Comparison of ENCODE assay signal across 21 cellular contexts in genomic region chr10:124921261-124921660, GRCh38.
"Had no signal": no experiment of that assay in that cellular context is flagged by ENCODE, and none has a peak within 500 bp of the region (broad histone marks: within the 10 kb centered on the region; RNA-seq: fewer than 3 reads in every experiment).

No MANE protein-coding gene starts in this region.

- H3K9me3 ChIP-seq: body of pancreas, colonic mucosa, sigmoid colon, spleen had no signal

- DNase-seq: activated B cell treated with CpG ODN at 0.5 μM for 24 hours; activated CD4-positive, alpha-beta memory T cell treated with anti-CD3 and anti-CD28 coated beads for 36 hours; activated CD4-positive, alpha-beta T cell treated with anti-CD3 and anti-CD28 coated beads for 4 hours; activated naive CD4-positive, alpha-beta T cell; activated naive CD8-positive, alpha-beta T cell treated with anti-CD3 and anti-CD28 coated beads, Interleukin-2, amount 10 ng/mL, durations not matched to agents 7 days and 5 days; activated T-cell treated with anti-CD3 and anti-CD28 coated beads, Interleukin-2, amount 50 U/mL, for 1 hour; body of pancreas; central memory CD4-positive, alpha-beta T cell; colonic mucosa; left colon; nucleus accumbens; sigmoid colon; spleen; stimulated activated CD4-positive, alpha-beta T cell treated with anti-CD3 and anti-CD28 coated beads, Interleukin-4, amount 100 ng/mL, for 4 hours had no signal

- H3K27ac Mint-ChIP-seq: activated B cell treated with CpG ODN at 0.5 μM for 24 hours; activated CD4-positive, alpha-beta memory T cell treated with anti-CD3 and anti-CD28 coated beads for 36 hours; activated naive CD8-positive, alpha-beta T cell treated with anti-CD3 and anti-CD28 coated beads, Interleukin-2, amount 10 ng/mL, durations not matched to agents 7 days and 5 days had no signal

- H3K27me3 Mint-ChIP-seq: activated B cell treated with CpG ODN at 0.5 μM for 24 hours; activated CD4-positive, alpha-beta memory T cell treated with anti-CD3 and anti-CD28 coated beads for 36 hours; activated naive CD8-positive, alpha-beta T cell treated with anti-CD3 and anti-CD28 coated beads, Interleukin-2, amount 10 ng/mL, durations not matched to agents 7 days and 5 days; activated T-helper 17 cell treated with anti-CD3 and anti-CD28 coated beads, Interleukin-2, amount 50 U/mL, for 72 hours; natural killer cell treated with Interleukin-12 subunit alpha and Interleukin-12 subunit beta and Interleukin-15 and Interleukin-18, amount 100 ng/mL, for 72 hours; stimulated activated memory B cell treated with anti-CD40 and anti-IgM and Interleukin-4, amounts not matched to agents 10 μg/mL and 1 μg/mL and 100 μg/mL, for 72 hours had no signal

- H3K36me3 Mint-ChIP-seq: activated CD4-positive, alpha-beta memory T cell treated with anti-CD3 and anti-CD28 coated beads for 36 hours; mesothelial cell of epicardium; natural killer cell treated with Interleukin-12 subunit alpha and Interleukin-12 subunit beta and Interleukin-15 and Interleukin-18, amount 100 ng/mL, for 72 hours had no signal

- H3K4me3 Mint-ChIP-seq: activated B cell treated with CpG ODN at 0.5 μM for 24 hours; activated CD4-positive, alpha-beta memory T cell treated with anti-CD3 and anti-CD28 coated beads for 36 hours; activated naive CD8-positive, alpha-beta T cell treated with anti-CD3 and anti-CD28 coated beads, Interleukin-2, amount 10 ng/mL, durations not matched to agents 7 days and 5 days; mesothelial cell of epicardium; natural killer cell treated with Interleukin-12 subunit alpha and Interleukin-12 subunit beta and Interleukin-15 and Interleukin-18, amount 100 ng/mL, for 72 hours; stimulated activated memory B cell treated with anti-CD40 and anti-IgM and Interleukin-4, amounts not matched to agents 10 μg/mL and 1 μg/mL and 100 μg/mL, for 72 hours; T-helper 2 cell treated with Interferon-gamma antibody and Interleukin-4, amounts not matched to agents 5 μg/mL and 100 μg/mL, for 36 hours had no signal

- H3K9me3 Mint-ChIP-seq: activated B cell treated with CpG ODN at 0.5 μM for 24 hours; activated CD4-positive, alpha-beta memory T cell treated with anti-CD3 and anti-CD28 coated beads for 36 hours; activated naive CD8-positive, alpha-beta T cell treated with anti-CD3 and anti-CD28 coated beads, Interleukin-2, amount 10 ng/mL, durations not matched to agents 7 days and 5 days; activated T-helper 17 cell treated with anti-CD3 and anti-CD28 coated beads, Interleukin-2, amount 50 U/mL, for 72 hours; mesothelial cell of epicardium; natural killer cell treated with Interleukin-12 subunit alpha and Interleukin-12 subunit beta and Interleukin-15 and Interleukin-18, amount 100 ng/mL, for 72 hours; stimulated activated memory B cell treated with anti-CD40 and anti-IgM and Interleukin-4, amounts not matched to agents 10 μg/mL and 1 μg/mL and 100 μg/mL, for 72 hours; T-helper 2 cell treated with Interferon-gamma antibody and Interleukin-4, amounts not matched to agents 5 μg/mL and 100 μg/mL, for 36 hours had no signal

- H3K4me3 ChIP-seq: body of pancreas, colonic mucosa, lung, sigmoid colon, spleen had no signal

- H3K27me3 ChIP-seq: body of pancreas, colonic mucosa, sigmoid colon, spleen had no signal

- ATAC-seq: activated T-helper 17 cell treated with anti-CD3 and anti-CD28 coated beads, Interleukin-2, amount 50 U/mL, for 72 hours; body of pancreas; esophagus mucosa; left colon; natural killer cell treated with Interleukin-12 subunit alpha and Interleukin-12 subunit beta and Interleukin-15 and Interleukin-18, amount 100 ng/mL, for 72 hours; stimulated activated memory B cell treated with anti-CD40 and anti-IgM and Interleukin-4, amounts not matched to agents 10 μg/mL and 1 μg/mL and 100 μg/mL, for 72 hours had no signal

- H3K36me3 ChIP-seq: colonic mucosa had no signal

- H3K27ac ChIP-seq: body of pancreas, colonic mucosa, spleen had no signal
